11 cellular contexts compared by ENCODE assay signal in genomic region chr17:2975469-2975958, GRCh38.
A peak's percentile ranks its signal among the peaks of the same experiment; 100 is the strongest.
DNase-seq lines count a peak whose midpoint lies in the region; ATAC-seq and TF ChIP-seq lines count a peak whose summit lies in the region.
"Had no signal": no experiment of that assay in that cellular context is flagged by ENCODE, and none has a peak within 500 bp of the region (broad histone marks: within the 10 kb centered on the region; RNA-seq: fewer than 3 reads in every experiment).

No MANE protein-coding gene starts in this region.

- H3K27me3 ChIP-seq in HAP-1 (ENCODE audit: low read depth) (no peaks in the 10 kb centered on the region), rectal smooth muscle tissue (ENCODE audit: control insufficient read depth, insufficient read depth, low read length) (no peaks in the 10 kb centered on the region)

- H3K4me3 Mint-ChIP-seq in activated T-helper 2 cell treated with anti-CD3 and anti-CD28 coated beads, Interferon-gamma antibody, Interleukin-2, Interleukin-4, amounts not matched to agents 10 μg/mL and 5 μg/mL and 100 μg/mL, durations not matched to agents 14 hours and 24 hours and 36 hours (ENCODE audit: low read depth): no peak overlapping the region
- no peak overlapping the region for H3K4me3 Mint-ChIP-seq in activated T-cell treated with anti-CD3 and anti-CD28 coated beads, Interleukin-2, amount 50 U/mL, for 72 hours
- no peak overlapping the region for H3K4me3 Mint-ChIP-seq in nephron progenitor cell
- H3K4me3 Mint-ChIP-seq: activated CD4-positive, alpha-beta memory T cell treated with anti-CD3 and anti-CD28 coated beads for 36 hours had no signal

- no peak for ATAC-seq in activated T-cell treated with anti-CD3 and anti-CD28 coated beads, Interleukin-2, amount 50 U/mL, for 72 hours (replicated peaks in 1 of 2)

- no peaks in the 10 kb centered on the region for H3K36me3 ChIP-seq in HAP-1 (replicated peaks)
- no peaks in the 10 kb centered on the region for H3K36me3 ChIP-seq in rectal smooth muscle tissue (ENCODE audit: control insufficient read depth, insufficient read depth, low read length)

- no peaks in the 10 kb centered on the region for H3K36me3 Mint-ChIP-seq in activated T-helper 2 cell treated with anti-CD3 and anti-CD28 coated beads, Interferon-gamma antibody, Interleukin-2, Interleukin-4, amounts not matched to agents 10 μg/mL and 5 μg/mL and 100 μg/mL, durations not matched to agents 14 hours and 24 hours and 36 hours (ENCODE audit: low read depth)
- no peaks in the 10 kb centered on the region for H3K36me3 Mint-ChIP-seq in activated T-cell treated with anti-CD3 and anti-CD28 coated beads, Interleukin-2, amount 50 U/mL, for 72 hours (ENCODE audit: insufficient read depth in 2 of 2)
- no peaks in the 10 kb centered on the region for H3K36me3 Mint-ChIP-seq in nephron progenitor cell (ENCODE audit: low read depth)
- H3K36me3 Mint-ChIP-seq: activated CD4-positive, alpha-beta memory T cell treated with anti-CD3 and anti-CD28 coated beads for 36 hours had no signal

- peak overlapping the region; percentile 57 for H3K27ac ChIP-seq in rectal smooth muscle tissue (ENCODE audit: low read depth, low read length)

- no peak overlapping the region for H3K27ac Mint-ChIP-seq in activated T-helper 2 cell treated with anti-CD3 and anti-CD28 coated beads, Interferon-gamma antibody, Interleukin-2, Interleukin-4, amounts not matched to agents 10 μg/mL and 5 μg/mL and 100 μg/mL, durations not matched to agents 14 hours and 24 hours and 36 hours
- H3K27ac Mint-ChIP-seq in activated T-cell treated with anti-CD3 and anti-CD28 coated beads, Interleukin-2, amount 50 U/mL, for 72 hours: no peak overlapping the region
- no peak overlapping the region for H3K27ac Mint-ChIP-seq in nephron progenitor cell
- H3K27ac Mint-ChIP-seq: activated CD4-positive, alpha-beta memory T cell treated with anti-CD3 and anti-CD28 coated beads for 36 hours had no signal

- peak overlapping the region; percentile 11 for H3K4me3 ChIP-seq in HAP-1
- peak overlapping the region; percentile 35 for H3K4me3 ChIP-seq in fibroblast of mammary gland (ENCODE audit: control insufficient read depth, low read depth, low read length)
- peak overlapping the region; percentile 58 for H3K4me3 ChIP-seq in rectal smooth muscle tissue (ENCODE audit: low read length)

- no peaks in the 10 kb centered on the region for H3K4me1 ChIP-seq in HAP-1
- H3K4me1 ChIP-seq in rectal smooth muscle tissue (ENCODE audit: control insufficient read depth, insufficient read depth, low read length): no peaks in the 10 kb centered on the region

- no peaks in the 10 kb centered on the region for H3K9me3 ChIP-seq in HAP-1

- H3K27me3 Mint-ChIP-seq in activated T-helper 2 cell treated with anti-CD3 and anti-CD28 coated beads, Interferon-gamma antibody, Interleukin-2, Interleukin-4, amounts not matched to agents 10 μg/mL and 5 μg/mL and 100 μg/mL, durations not matched to agents 14 hours and 24 hours and 36 hours (ENCODE audit: low read depth): no peaks in the 10 kb centered on the region
- H3K27me3 Mint-ChIP-seq in activated T-cell treated with anti-CD3 and anti-CD28 coated beads, Interleukin-2, amount 50 U/mL, for 72 hours (ENCODE audit: low read depth): no peaks in the 10 kb centered on the region
- peaks cover 5% of the 10 kb centered on the region for H3K27me3 Mint-ChIP-seq in nephron progenitor cell (ENCODE audit: low read depth, poor library complexity)
- H3K27me3 Mint-ChIP-seq: activated CD4-positive, alpha-beta memory T cell treated with anti-CD3 and anti-CD28 coated beads for 36 hours had no signal

- H3K4me1 Mint-ChIP-seq in activated T-helper 2 cell treated with anti-CD3 and anti-CD28 coated beads, Interferon-gamma antibody, Interleukin-2, Interleukin-4, amounts not matched to agents 10 μg/mL and 5 μg/mL and 100 μg/mL, durations not matched to agents 14 hours and 24 hours and 36 hours (ENCODE audit: low read depth): no peaks in the 10 kb centered on the region
- no peaks in the 10 kb centered on the region for H3K4me1 Mint-ChIP-seq in activated T-cell treated with anti-CD3 and anti-CD28 coated beads, Interleukin-2, amount 50 U/mL, for 72 hours (ENCODE audit: low read depth)
- no peaks in the 10 kb centered on the region for H3K4me1 Mint-ChIP-seq in nephron progenitor cell

- H3K9ac ChIP-seq in rectal smooth muscle tissue (ENCODE audit: low read length): no peak overlapping the region

- no peak for TF ChIP-seq CTCF in fibroblast of mammary gland (conservative IDR thresholded peaks at IDR 0.05; ENCODE audit: control insufficient read depth, insufficient read depth, low read depth, low read length)
- no peak for TF ChIP-seq CTCF in nephron progenitor cell (IDR thresholded peaks at IDR 0.05)

- DNase-seq in HAP-1 (ENCODE audit: low spot score in 2 of 2) (peak; percentile 8 to 27), fibroblast of mammary gland (ENCODE audit: low read depth) (peak; percentile 25), nephron progenitor cell (no peak)
- no peak for DNase-seq in activated T-helper 2 cell treated with anti-CD3 and anti-CD28 coated beads, Interferon-gamma antibody, Interleukin-2, Interleukin-4, amounts not matched to agents 10 μg/mL and 5 μg/mL and 100 μg/mL, durations not matched to agents 14 hours and 24 hours and 36 hours (ENCODE audit: low spot score)
- DNase-seq in activated T-cell treated with anti-CD3 and anti-CD28 coated beads, Interleukin-2, amount 50 U/mL, for 72 hours: no peak
- DNase-seq in activated CD4-positive, CD25-positive, alpha-beta regulatory T cell (lab: John Stamatoyannopoulos, UW): no peak
- DNase-seq: activated CD4-positive, alpha-beta memory T cell treated with anti-CD3 and anti-CD28 coated beads for 36 hours; cerebellar nuclear complex; NCI-H748 treated with DMSO at 0.1 percent for 48 hours had no signal

- intact Hi-C loops in activated T-helper 2 cell treated with anti-CD3 and anti-CD28 coated beads, Interferon-gamma antibody, Interleukin-2, Interleukin-4, amounts not matched to agents 10 μg/mL and 5 μg/mL and 100 μg/mL, durations not matched to agents 14 hours and 24 hours and 36 hours (cut with micrococcal nuclease): no loop called here

- in situ Hi-C loops in HAP-1 (cut with MboI; ENCODE audit: low sequenced_read_pairs): no loop called here

- H3K9me3 Mint-ChIP-seq in activated T-helper 2 cell treated with anti-CD3 and anti-CD28 coated beads, Interferon-gamma antibody, Interleukin-2, Interleukin-4, amounts not matched to agents 10 μg/mL and 5 μg/mL and 100 μg/mL, durations not matched to agents 14 hours and 24 hours and 36 hours: no peaks in the 10 kb centered on the region
- no peaks in the 10 kb centered on the region for H3K9me3 Mint-ChIP-seq in activated T-cell treated with anti-CD3 and anti-CD28 coated beads, Interleukin-2, amount 50 U/mL, for 72 hours
- peaks cover 25% of the 10 kb centered on the region for H3K9me3 Mint-ChIP-seq in nephron progenitor cell
- H3K9me3 Mint-ChIP-seq: activated CD4-positive, alpha-beta memory T cell treated with anti-CD3 and anti-CD28 coated beads for 36 hours had no signal

TF ChIP-seq in PFSK-1, 5 proteins besides CTCF, POLR2A, EP300 and RAD21:
- TF ChIP-seq POLR2AphosphoS5 (IDR thresholded peaks at IDR 0.05; ENCODE audit: low read depth, low read length) (peak; percentile 40; the same call in 1 of the 2 replicates), TAF1 (IDR thresholded peaks at IDR 0.05; ENCODE audit: borderline replicate concordance, insufficient read depth, low read length) (peak; percentile 58; the same call in 1 of the 2 replicates), SIN3A (IDR thresholded peaks at IDR 0.05; ENCODE audit: borderline replicate concordance, insufficient read depth, low read length) (no peak)
TF ChIP-seq in PFSK-1: peak in this region for 2.

Comparison
In these comparisons a context has a peak if more than half of its experiments do, and no peak if none do; other contexts are left out.
1. DNase-seq: peak in HAP-1 (2 of 2) and fibroblast of mammary gland (single experiment); none in activated T-helper 2 cell treated with anti-CD3 and anti-CD28 coated beads, Interferon-gamma antibody, Interleukin-2, Interleukin-4, amounts not matched to agents 10 μg/mL and 5 μg/mL and 100 μg/mL, durations not matched to agents 14 hours and 24 hours and 36 hours (single experiment), activated T-cell treated with anti-CD3 and anti-CD28 coated beads, Interleukin-2, amount 50 U/mL, for 72 hours (0 of 2), nephron progenitor cell (single experiment) and activated CD4-positive, CD25-positive, alpha-beta regulatory T cell (0 of 4).
2. Peak in every context shown above with its lines, with median percentiles within 50 percentile points of each other: H3K4me3 ChIP-seq.